In the genomic region with DNA sequence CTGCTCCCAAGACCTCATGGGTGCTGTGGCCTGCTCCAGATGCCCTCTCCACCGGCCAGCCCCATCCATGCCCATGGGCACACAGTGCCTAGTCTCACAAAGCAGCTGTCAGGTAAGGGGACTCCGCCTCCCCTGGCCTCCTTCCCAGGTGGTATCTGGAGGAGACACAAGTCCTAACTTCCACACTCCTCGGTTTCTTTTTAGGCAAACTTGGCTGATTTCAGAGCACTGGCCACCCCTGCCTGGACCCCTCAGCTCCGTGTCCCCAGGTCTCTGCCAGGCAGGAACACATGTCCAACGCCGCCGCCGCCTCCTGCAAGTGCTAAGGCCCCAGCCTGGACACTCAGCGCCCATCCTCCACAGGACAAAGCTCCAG, we compare ENCODE assay signal across 17 cellular contexts.
DNase-seq lines count a peak whose midpoint lies in the region; ATAC-seq, FAIRE-seq and TF ChIP-seq lines count a peak whose summit lies in the region.
"Had no signal": no experiment of that assay in that cellular context is flagged by ENCODE, and none has a peak within 500 bp of the region (broad histone marks: within the 10 kb centered on the region; RNA-seq: fewer than 3 reads in every experiment).

No MANE protein-coding gene starts in this region.

- peak; percentile 64 for DNase-seq in cardiac septum (ENCODE audit: low spot score)
- DNase-seq in right cardiac atrium: no peak
- DNase-seq in kidney: peak; percentile 68
- no peak for DNase-seq in nephron progenitor cell
- peak; percentile 47 for DNase-seq in sigmoid colon
- DNase-seq in GM19238 (ENCODE audit: insufficient read length, low spot score): no peak
- no peak for DNase-seq in NCI-H1436 treated with DMSO at 0.1 percent for 48 hours (lab: John Stamatoyannopoulos, UW)
- DNase-seq: C1 segment of cervical spinal cord, Calu3, DMS 273 treated with DMSO at 0.1 percent for 48 hours, EL, GOT3, H9 had no signal

- intact Hi-C loops in cardiac septum (cut with DNase I): no loop called here
- intact Hi-C loops in right cardiac atrium (cut with DNase I): no loop called here
- intact Hi-C loops in kidney (cut with DNase I): no loop called here
- intact Hi-C loops in sigmoid colon (cut with DNase I): loop anchor here (5.0 to 10.0 kb wide), 2 partner anchors 320 to 382 kb away; no protein-coding TSS in a partner anchor

- H3K4me3 Mint-ChIP-seq in nephron progenitor cell: no peak overlapping the region
- H3K4me3 Mint-ChIP-seq: B cell; CD4-positive, alpha-beta T cell; H9 had no signal

- no peaks in the 10 kb centered on the region for H3K36me3 Mint-ChIP-seq in nephron progenitor cell (ENCODE audit: low read depth)

- no peak for ATAC-seq in right cardiac atrium

- H3K36me3 ChIP-seq in kidney (ENCODE audit: control insufficient read depth in 1 of 2, insufficient read depth in 2 of 2, low read length in 2 of 2) (no peaks in the 10 kb centered on the region), sigmoid colon (no peaks in the 10 kb centered on the region)

- no peaks in the 10 kb centered on the region for H3K9me3 ChIP-seq in right cardiac atrium (ENCODE audit: control insufficient read depth, low read length)
- H3K9me3 ChIP-seq in kidney (ENCODE audit: control insufficient read depth in 1 of 2, low read length in 2 of 2): no peaks in the 10 kb centered on the region
- H3K9me3 ChIP-seq in sigmoid colon: no peaks in the 10 kb centered on the region

- TF ChIP-seq POLR2A in sigmoid colon (IDR thresholded peaks at IDR 0.05): no peak

- no peaks in the 10 kb centered on the region for H3K4me1 ChIP-seq in right cardiac atrium (ENCODE audit: control insufficient read depth, insufficient read depth, low read length)
- H3K4me1 ChIP-seq in kidney (ENCODE audit: control insufficient read depth in 1 of 2, insufficient read depth in 1 of 2, low read depth in 1 of 2, low read length in 2 of 2): no peaks in the 10 kb centered on the region
- peaks cover 0 to 13% (median 11%) of the 10 kb centered on the region in 4 donors for H3K4me1 ChIP-seq in sigmoid colon

- WGBS in right cardiac atrium: 72% methylated on average over 9 of the region's 9 CpGs
- 66 to 91% methylated on average over 9 of the region's 9 CpGs for WGBS in sigmoid colon, 2 donors

- H3K27ac Mint-ChIP-seq in nephron progenitor cell: peak overlapping the region; percentile 51
- H3K27ac Mint-ChIP-seq: B cell; CD4-positive, alpha-beta T cell had no signal

- no peak for FAIRE-seq in kidney (lab: Jason Lieb, UNC)
- FAIRE-seq: G401.6, GM12891 had no signal

- H3K27ac ChIP-seq in right cardiac atrium (ENCODE audit: low read length) (no peak overlapping the region), kidney (ENCODE audit: low read depth in 2 of 2, low read length in 2 of 2) (no peak overlapping the region), sigmoid colon (no peak overlapping the region)

- H3K4me1 Mint-ChIP-seq in nephron progenitor cell: peaks cover 30% of the 10 kb centered on the region
- H3K4me1 Mint-ChIP-seq: B cell had no signal

- no peak overlapping the region for H3K9ac ChIP-seq in kidney (ENCODE audit: low read length in 2 of 2)

- TF ChIP-seq CTCF in kidney (IDR thresholded peaks at IDR 0.05; ENCODE audit: borderline replicate concordance, extremely low read depth, insufficient read depth): no peak
- TF ChIP-seq CTCF in nephron progenitor cell (IDR thresholded peaks at IDR 0.05): no peak
- no peak for TF ChIP-seq CTCF in sigmoid colon (IDR thresholded peaks at IDR 0.05)

- no peaks in the 10 kb centered on the region for H3K27me3 ChIP-seq in right cardiac atrium (ENCODE audit: control insufficient read depth, insufficient read depth)
- H3K27me3 ChIP-seq in sigmoid colon: no peaks in the 10 kb centered on the region

- no peak overlapping the region for H3K4me3 ChIP-seq in right cardiac atrium (ENCODE audit: low read length)
- H3K4me3 ChIP-seq in kidney (ENCODE audit: low read length in 2 of 2): no peak overlapping the region
- H3K4me3 ChIP-seq in sigmoid colon: no peak overlapping the region

- TF ChIP-seq EP300 in sigmoid colon (IDR thresholded peaks at IDR 0.05): no peak

- peaks cover 19% of the 10 kb centered on the region for H3K27me3 Mint-ChIP-seq in nephron progenitor cell (ENCODE audit: low read depth, poor library complexity)

- peaks cover 4% of the 10 kb centered on the region for H3K9me3 Mint-ChIP-seq in nephron progenitor cell

Comparison
In these comparisons a context has a peak if more than half of its experiments do, and no peak if none do; other contexts are left out.
1. DNase-seq: peak in cardiac septum (single experiment), kidney (single experiment) and sigmoid colon (single experiment); none in right cardiac atrium (0 of 3), nephron progenitor cell (single experiment), GM19238 (single experiment) and NCI-H1436 treated with DMSO at 0.1 percent for 48 hours (single experiment).